Comparison of ENCODE assay signal across 9 cellular contexts in genomic region chr22:29369460-29369859, GRCh38. TPM values are rescaled to one million over a fixed set of nuclear protein-coding genes. Genes with fewer than 3 reads are reported as not detected.
DNase-seq lines count a peak whose midpoint lies in the region; ATAC-seq and TF ChIP-seq lines count a peak whose summit lies in the region.
"Had no signal": no experiment of that assay in that cellular context is flagged by ENCODE, and none has a peak within 500 bp of the region (broad histone marks: within the 10 kb centered on the region; RNA-seq: fewer than 3 reads in every experiment).

No MANE protein-coding gene starts in this region.

- H3K36me3 ChIP-seq in HEK293 (ENCODE audit: control insufficient read depth in 2 of 2, insufficient read depth in 1 of 2, low read length in 2 of 2) (peaks cover 7 to 18% of the 10 kb centered on the region in 2 experiments; a peak in 2 of 3 replicates), iPS-18a (ENCODE audit: control insufficient read depth, low read depth, low read length) (no peaks in the 10 kb centered on the region), smooth muscle cell (ENCODE audit: low read depth) (no peaks in the 10 kb centered on the region)

- H3K4me3 ChIP-seq in HEK293 (ENCODE audit: low read depth, low read length) (no peak overlapping the region), iPS-18a (ENCODE audit: low read length) (peak overlapping the region; percentile 24), smooth muscle cell (no peak overlapping the region)

- 7% methylated on average over 9 of the region's 9 CpGs for WGBS in smooth muscle cell (ENCODE audit: low lambda C conversion rate)

- H3K9ac ChIP-seq in iPS-18a (ENCODE audit: low read length) (peak overlapping the region; percentile 14), smooth muscle cell (ENCODE audit: low read depth) (no peak overlapping the region)

- DNase-seq in smooth muscle cell (lab: John Stamatoyannopoulos, UW; ENCODE audit: unreplicated experiment), result peak; percentile 27
- no peak for DNase-seq in activated CD4-positive, CD25-positive, alpha-beta regulatory T cell (lab: John Stamatoyannopoulos, UW)
- no peak for DNase-seq in NK-92 (lab: John Stamatoyannopoulos, UW; ENCODE audit: unreplicated experiment)
- DNase-seq in GM19238 (ENCODE audit: insufficient read length, low spot score), result no peak
- DNase-seq in natural killer cell treated with Interleukin-12 subunit alpha and Interleukin-12 subunit beta and Interleukin-15 and Interleukin-18, amount 100 ng/mL, for 72 hours (ENCODE audit: low spot score), result no peak
- DNase-seq: T-helper 9 cell had no signal

- peaks cover 3% of the 10 kb centered on the region for H4K20me1 ChIP-seq in smooth muscle cell (ENCODE audit: low read depth)

- H3K4me2 ChIP-seq in smooth muscle cell, result peak overlapping the region; percentile 78

- H3K4me1 Mint-ChIP-seq in brain, result peaks cover 38% of the 10 kb centered on the region
- H3K4me1 Mint-ChIP-seq in natural killer cell treated with Interleukin-12 subunit alpha and Interleukin-12 subunit beta and Interleukin-15 and Interleukin-18, amount 100 ng/mL, for 72 hours (ENCODE audit: low read depth in 2 of 2), result peaks cover 5 to 12% of the 10 kb centered on the region in 2 donors

- TF ChIP-seq CTCF in HEK293 (tag by site-specific recombination; IDR thresholded peaks at IDR 0.05) (no peak), brain (conservative IDR thresholded peaks at IDR 0.05) (no peak), smooth muscle cell (IDR thresholded peaks at IDR 0.05; ENCODE audit: borderline replicate concordance, insufficient read depth, poor library complexity, severe bottlenecking) (no peak)

- H3K79me2 ChIP-seq in smooth muscle cell (ENCODE audit: low read depth), result peaks cover 15% of the 10 kb centered on the region

- H2AFZ ChIP-seq in smooth muscle cell (ENCODE audit: low read depth), result peak overlapping the region; percentile 53

- no peak for ATAC-seq in natural killer cell treated with Interleukin-12 subunit alpha and Interleukin-12 subunit beta and Interleukin-15 and Interleukin-18, amount 100 ng/mL, for 72 hours

- H3K9me3 ChIP-seq in HEK293 (ENCODE audit: control insufficient read depth, insufficient read depth, low read depth, low read length), result no peaks in the 10 kb centered on the region
- H3K9me3 ChIP-seq in iPS-18a (ENCODE audit: control insufficient read depth, low read depth, low read length), result no peaks in the 10 kb centered on the region
- no peaks in the 10 kb centered on the region for H3K9me3 ChIP-seq in smooth muscle cell (replicated peaks; ENCODE audit: low read depth)

- POLR2A ChIA-PET in HEK293 (lab: Yijun Ruan, JAX), result no interaction called here

- CTCF ChIA-PET in HEK293 (lab: Yijun Ruan, JAX), result no interaction called here

- H3F3A ChIP-seq in smooth muscle cell (ENCODE audit: low read depth), result peaks cover 15% of the 10 kb centered on the region

- H3K9me3 Mint-ChIP-seq in brain, result no peaks in the 10 kb centered on the region
- H3K9me3 Mint-ChIP-seq in natural killer cell treated with Interleukin-12 subunit alpha and Interleukin-12 subunit beta and Interleukin-15 and Interleukin-18, amount 100 ng/mL, for 72 hours, result no peaks in the 10 kb centered on the region

- H3K27ac Mint-ChIP-seq in brain, result peak overlapping the region; percentile 53 to 96 (median 66)
- H3K27ac Mint-ChIP-seq in natural killer cell treated with Interleukin-12 subunit alpha and Interleukin-12 subunit beta and Interleukin-15 and Interleukin-18, amount 100 ng/mL, for 72 hours, result no peak overlapping the region

- H3K27me3 ChIP-seq in iPS-18a (ENCODE audit: control insufficient read depth, insufficient read depth, low read length) (no peaks in the 10 kb centered on the region), smooth muscle cell (ENCODE audit: low read depth) (no peaks in the 10 kb centered on the region)

- H3K27ac ChIP-seq in HEK293 (ENCODE audit: extremely low read depth, low read depth, low read length) (no peak overlapping the region), iPS-18a (ENCODE audit: low read length) (peak overlapping the region; percentile 56), smooth muscle cell (ENCODE audit: low read depth) (peak overlapping the region; percentile 60)

- peak overlapping the region in 4 of 5 experiments; percentile 37 to 61 (median 48) for H3K4me3 Mint-ChIP-seq in brain
- H3K4me3 Mint-ChIP-seq in natural killer cell treated with Interleukin-12 subunit alpha and Interleukin-12 subunit beta and Interleukin-15 and Interleukin-18, amount 100 ng/mL, for 72 hours, result no peak overlapping the region

- H3K4me1 ChIP-seq in HEK293 (ENCODE audit: control insufficient read depth, insufficient read depth, low read length) (no peaks in the 10 kb centered on the region), iPS-18a (ENCODE audit: control insufficient read depth, low read depth, low read length) (peaks cover 32% of the 10 kb centered on the region), smooth muscle cell (ENCODE audit: low read depth) (peaks cover 23% of the 10 kb centered on the region)

- H3K36me3 Mint-ChIP-seq in brain, result peaks cover 30% of the 10 kb centered on the region
- peaks cover 4% of the 10 kb centered on the region for H3K36me3 Mint-ChIP-seq in natural killer cell treated with Interleukin-12 subunit alpha and Interleukin-12 subunit beta and Interleukin-15 and Interleukin-18, amount 100 ng/mL, for 72 hours

- no peaks in the 10 kb centered on the region for H3K27me3 Mint-ChIP-seq in brain
- H3K27me3 Mint-ChIP-seq in natural killer cell treated with Interleukin-12 subunit alpha and Interleukin-12 subunit beta and Interleukin-15 and Interleukin-18, amount 100 ng/mL, for 72 hours, result no peaks in the 10 kb centered on the region

TF ChIP-seq in HEK293, 187 proteins besides CTCF, POLR2A, EP300 and RAD21 (continues in another document):
- no peak for TF ChIP-seq ZFHX2 (tag by site-specific recombination; conservative IDR thresholded peaks at IDR 0.05)
- TF ChIP-seq ZNF394 (tag by site-specific recombination; IDR thresholded peaks at IDR 0.05; ENCODE audit: borderline replicate concordance), result no peak
- no peak for TF ChIP-seq ZNF341 (tag by site-specific recombination; IDR thresholded peaks at IDR 0.05; ENCODE audit: low read depth)
- no peak for TF ChIP-seq ZNF639 (tag by site-specific recombination; IDR thresholded peaks at IDR 0.05)
- TF ChIP-seq ZIC2 (tag by site-specific recombination; IDR thresholded peaks at IDR 0.05), result peak; percentile 93
- no peak for TF ChIP-seq ZNF146 (tag by site-specific recombination; IDR thresholded peaks at IDR 0.05)
- no peak for TF ChIP-seq ZNF248 (tag by site-specific recombination; IDR thresholded peaks at IDR 0.05)
- no peak for TF ChIP-seq ZBTB6 (tag by site-specific recombination; IDR thresholded peaks at IDR 0.05)

RNA-seq across cellular contexts. Expression of gene AP1B1, which starts 18.9 kb away (rescaled TPM):
- polyA plus RNA-seq in brain (ENCODE audit: insufficient read depth, low read depth, low replicate concordance), result 92.7 TPM
- total RNA-seq in smooth muscle cell, result 25.9 and 30.3 TPM in 2 replicates
- polyA plus RNA-seq in smooth muscle cell, result 37.1 and 38.5 TPM in 2 replicates
- 100 to 1,000 TPM in 1 of 2 donors, 10 to 100 TPM in 1; 95.7 to 106 TPM for total RNA-seq in natural killer cell treated with Interleukin-12 subunit alpha and Interleukin-12 subunit beta and Interleukin-15 and Interleukin-18, amount 100 ng/mL, for 72 hours

RNA-seq across cellular contexts. Expression of gene RASL10A, which starts 54.0 kb away (rescaled TPM):
- 6.5 TPM for polyA plus RNA-seq in brain (ENCODE audit: insufficient read depth, low read depth, low replicate concordance)
- total RNA-seq in smooth muscle cell, result not detected in 2 replicates
- not detected in 2 replicates for polyA plus RNA-seq in smooth muscle cell
- total RNA-seq in natural killer cell treated with Interleukin-12 subunit alpha and Interleukin-12 subunit beta and Interleukin-15 and Interleukin-18, amount 100 ng/mL, for 72 hours, result 1 to 10 TPM; 2.0 TPM

Comparison
In these comparisons a context has a peak if more than half of its experiments do, and no peak if none do; other contexts are left out.
1. H3K27ac Mint-ChIP-seq: peak in brain (5 of 5); none in natural killer cell treated with Interleukin-12 subunit alpha and Interleukin-12 subunit beta and Interleukin-15 and Interleukin-18, amount 100 ng/mL, for 72 hours (0 of 2).